Comparison of ENCODE assay signal across 8 cellular contexts in the genomic region with DNA sequence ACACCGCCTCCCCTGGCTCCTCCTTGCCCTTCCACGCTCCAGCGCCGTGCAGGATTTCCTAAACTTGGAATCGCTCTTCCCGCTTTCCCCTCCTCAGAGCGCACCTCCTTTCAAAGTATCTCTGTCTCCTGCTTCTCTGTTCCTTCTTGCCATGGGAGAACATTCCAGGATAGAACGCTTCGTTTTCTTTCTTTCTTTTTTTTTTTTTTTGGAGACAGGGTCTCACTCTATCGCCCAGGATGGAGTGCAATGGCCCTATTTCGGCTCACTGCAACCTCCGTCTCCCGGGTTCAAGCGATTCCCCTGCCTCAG.
DNase-seq lines count a peak whose midpoint lies in the region; ATAC-seq and TF ChIP-seq lines count a peak whose summit lies in the region.

No MANE protein-coding gene starts in this region.

- no peaks in the 10 kb centered on the region for H3K27me3 ChIP-seq in rectal smooth muscle tissue (ENCODE audit: control insufficient read depth, insufficient read depth, low read length)

- H3K4me3 ChIP-seq in GM12864 (ENCODE audit: low read depth, low read length) (peak overlapping the region; percentile 90), fibroblast of pulmonary artery (replicated peaks; ENCODE audit: low read depth, low read length) (peak overlapping the region; percentile 93), rectal smooth muscle tissue (ENCODE audit: low read length) (peak overlapping the region; percentile 93)

- H3K4me1 ChIP-seq in rectal smooth muscle tissue (ENCODE audit: control insufficient read depth, insufficient read depth, low read length), result peaks cover 7% of the 10 kb centered on the region

- no peaks in the 10 kb centered on the region for H3K36me3 ChIP-seq in rectal smooth muscle tissue (ENCODE audit: control insufficient read depth, insufficient read depth, low read length)

- DNase-seq in GM12864 (ENCODE audit: low read depth), result no peak
- peak; percentile 43 for DNase-seq in SW480 (ENCODE audit: low spot score)
- DNase-seq in fibroblast of pulmonary artery (ENCODE audit: low read depth), result no peak
- DNase-seq in nucleus accumbens (lab: John Stamatoyannopoulos, UW), result no peak
- no peak for DNase-seq in DMS79 (lab: John Stamatoyannopoulos, UW)
- DNase-seq in GOT3 (lab: John Stamatoyannopoulos, UW), result no peak

- TF ChIP-seq CTCF in GM12864 (IDR thresholded peaks at IDR 0.05; ENCODE audit: low read depth, low read length, missing control alignments) (no peak), fibroblast of pulmonary artery (IDR thresholded peaks at IDR 0.05; ENCODE audit: low read length, missing control alignments) (no peak)

- peak overlapping the region; percentile 50 for H3K9ac ChIP-seq in rectal smooth muscle tissue (ENCODE audit: low read length)

- peak overlapping the region; percentile 94 for H3K27ac ChIP-seq in rectal smooth muscle tissue (ENCODE audit: low read depth, low read length)

- no peak for ATAC-seq in HG03571 (IDR thresholded peaks at IDR 0.05; ENCODE audit: unreplicated experiment)
